Comparison of ENCODE assay signal across 7 cellular contexts in genomic region chr11:19714093-19714386, GRCh38. TPM values are rescaled to one million over a fixed set of nuclear protein-coding genes. Genes with fewer than 3 reads are reported as not detected.
DNase-seq lines count a peak whose midpoint lies in the region; ATAC-seq and TF ChIP-seq lines count a peak whose summit lies in the region.

No MANE protein-coding gene starts in this region.

- H3T11ph ChIP-seq in H9 (ENCODE audit: low read length), result no peak overlapping the region

- peaks cover 69% of the 10 kb centered on the region for H3K27me3 Mint-ChIP-seq in H9 (ENCODE audit: low read depth)
- peaks cover 16% of the 10 kb centered on the region for H3K27me3 Mint-ChIP-seq in activated CD4-positive, alpha-beta memory T cell treated with anti-CD3 and anti-CD28 coated beads for 36 hours
- peaks cover 49 to 51% of the 10 kb centered on the region in 2 donors for H3K27me3 Mint-ChIP-seq in stimulated activated naive B cell treated with anti-CD40 and anti-IgM and Interleukin-4, amounts not matched to agents 10 μg/mL and 1 μg/mL and 100 μg/mL, for 72 hours

- peaks cover 0 to 3% (median 0%) of the 10 kb centered on the region in 3 experiments; a peak in 2 of 7 replicates for H3K36me3 Mint-ChIP-seq in H9 (ENCODE audit: insufficient read depth in 1 of 3, low read depth in 3 of 3)
- no peaks in the 10 kb centered on the region for H3K36me3 Mint-ChIP-seq in activated CD4-positive, alpha-beta memory T cell treated with anti-CD3 and anti-CD28 coated beads for 36 hours
- no peaks in the 10 kb centered on the region for H3K36me3 Mint-ChIP-seq in stimulated activated naive B cell treated with anti-CD40 and anti-IgM and Interleukin-4, amounts not matched to agents 10 μg/mL and 1 μg/mL and 100 μg/mL, for 72 hours

- H3K79me2 ChIP-seq in H9 (ENCODE audit: insufficient read depth, low read length), result no peaks in the 10 kb centered on the region

- H3K27ac ChIP-seq in H9 (ENCODE audit: insufficient read length, low read depth, low read length) (no peak overlapping the region), right atrium auricular region (peak overlapping the region; percentile 95 to 96)

- H4K8ac ChIP-seq in H9 (replicated peaks; ENCODE audit: insufficient read length, low read depth, low read length), result no peak overlapping the region

- no peak overlapping the region for H2BK5ac ChIP-seq in H9 (ENCODE audit: insufficient read length, low read length)

- no peak overlapping the region for H4K91ac ChIP-seq in H9 (ENCODE audit: insufficient read length, low read depth, low read length)

- H3K4me3 Mint-ChIP-seq in H9, result peak overlapping the region; percentile 56 to 87
- peak overlapping the region; percentile 64 for H3K4me3 Mint-ChIP-seq in activated CD4-positive, alpha-beta memory T cell treated with anti-CD3 and anti-CD28 coated beads for 36 hours
- peak overlapping the region; percentile 84 to 85 for H3K4me3 Mint-ChIP-seq in stimulated activated naive B cell treated with anti-CD40 and anti-IgM and Interleukin-4, amounts not matched to agents 10 μg/mL and 1 μg/mL and 100 μg/mL, for 72 hours

- H3K4me1 Mint-ChIP-seq in H9, result peaks cover 24 to 37% of the 10 kb centered on the region in 2 experiments
- H3K4me1 Mint-ChIP-seq in activated CD4-positive, alpha-beta memory T cell treated with anti-CD3 and anti-CD28 coated beads for 36 hours (ENCODE audit: low read depth), result peaks cover 23% of the 10 kb centered on the region
- peaks cover 16 to 36% of the 10 kb centered on the region in 2 donors for H3K4me1 Mint-ChIP-seq in stimulated activated naive B cell treated with anti-CD40 and anti-IgM and Interleukin-4, amounts not matched to agents 10 μg/mL and 1 μg/mL and 100 μg/mL, for 72 hours

- no peak for ATAC-seq in stimulated activated naive B cell treated with anti-CD40 and anti-IgM and Interleukin-4, amounts not matched to agents 10 μg/mL and 1 μg/mL and 100 μg/mL, for 72 hours (replicated peaks)
- ATAC-seq in GM21723 (IDR thresholded peaks at IDR 0.05; ENCODE audit: unreplicated experiment) (no peak), HG02840 (IDR thresholded peaks at IDR 0.05; ENCODE audit: low FRiP score, unreplicated experiment) (no peak)

- no peak overlapping the region for H2BK20ac ChIP-seq in H9 (ENCODE audit: low read depth, low read length, poor library complexity, severe bottlenecking)

- no peak overlapping the region for H2BK12ac ChIP-seq in H9 (ENCODE audit: insufficient read length, low read depth, low read length)

- H3K27me3 ChIP-seq in H9 (ENCODE audit: insufficient read depth, low read length), result peaks cover 28% of the 10 kb centered on the region; the same call in 1 of the 2 replicates
- no peaks in the 10 kb centered on the region for H3K27me3 ChIP-seq in right atrium auricular region

- H2BK120ac ChIP-seq in H9 (ENCODE audit: low read depth, low read length, poor library complexity, severe bottlenecking), result no peak overlapping the region

- peak overlapping the region; percentile 69 to 80 for H3K4me3 ChIP-seq in right atrium auricular region

- no peak overlapping the region; the same call in 1 of the 2 replicates for H3K14ac ChIP-seq in H9 (ENCODE audit: insufficient read depth, low read length)

- no peak overlapping the region for H3K56ac ChIP-seq in H9 (ENCODE audit: insufficient read length, low read depth, low read length)

- peak overlapping the region; percentile 52 for H2AFZ ChIP-seq in H9 (ENCODE audit: low read length)

- peak overlapping the region; percentile 89 for H3K4me2 ChIP-seq in H9 (ENCODE audit: insufficient read depth, insufficient read length, low read length)

- H4K5ac ChIP-seq in H9 (ENCODE audit: insufficient read length, low read depth, low read length), result no peak overlapping the region

- no peaks in the 10 kb centered on the region for H3K36me3 ChIP-seq in right atrium auricular region

- intact Hi-C loops in activated CD4-positive, alpha-beta memory T cell treated with anti-CD3 and anti-CD28 coated beads for 36 hours (cut with micrococcal nuclease), result no loop called here

- no peaks in the 10 kb centered on the region for H3K9me3 ChIP-seq in H9 (ENCODE audit: control insufficient read depth, low read depth, low read length)
- no peaks in the 10 kb centered on the region for H3K9me3 ChIP-seq in right atrium auricular region

- no peaks in the 10 kb centered on the region for H3K79me1 ChIP-seq in H9 (ENCODE audit: insufficient read depth, low read depth, low read length, poor library complexity, severe bottlenecking)

- no peaks in the 10 kb centered on the region for H4K20me1 ChIP-seq in H9 (ENCODE audit: control insufficient read depth, insufficient read depth, insufficient read length)

- H2AK5ac ChIP-seq in H9 (ENCODE audit: insufficient read length, low read length), result no peak overlapping the region

- H3K23me2 ChIP-seq in H9 (ENCODE audit: insufficient read length, low read depth, low read length, poor library complexity, severe bottlenecking), result peaks cover 24% of the 10 kb centered on the region

- H3K9me3 Mint-ChIP-seq in H9, result no peaks in the 10 kb centered on the region; a peak in 1 of 5 replicates
- H3K9me3 Mint-ChIP-seq in activated CD4-positive, alpha-beta memory T cell treated with anti-CD3 and anti-CD28 coated beads for 36 hours, result no peaks in the 10 kb centered on the region
- no peaks in the 10 kb centered on the region for H3K9me3 Mint-ChIP-seq in stimulated activated naive B cell treated with anti-CD40 and anti-IgM and Interleukin-4, amounts not matched to agents 10 μg/mL and 1 μg/mL and 100 μg/mL, for 72 hours

- H3K4ac ChIP-seq in H9 (ENCODE audit: low read depth, low read length), result no peak overlapping the region

- POLR2A ChIA-PET in activated CD4-positive, alpha-beta memory T cell treated with anti-CD3 and anti-CD28 coated beads for 36 hours (lab: Charles Lee), result interaction anchor here (1.2 kb wide), 1 partner anchor 10 kb away, joined by 3 read pairs; no protein-coding TSS in a partner anchor

- no peak overlapping the region for H3K9ac ChIP-seq in H9 (ENCODE audit: extremely low read depth, insufficient read length, low read length)

- H3K4me1 ChIP-seq in H9 (ENCODE audit: insufficient read depth, low read length) (no peaks in the 10 kb centered on the region), right atrium auricular region (peaks cover 0 to 64% of the 10 kb centered on the region in 2 donors)

- no peak overlapping the region for H3K18ac ChIP-seq in H9 (ENCODE audit: insufficient read length, low read depth, low read length)

- WGBS in H9 (ENCODE audit: extremely low coverage, insufficient read length, low lambda C conversion rate), result no CpG with 5 or more reads among the region's 17 CpGs

- H2BK15ac ChIP-seq in H9 (ENCODE audit: low read depth, low read length), result no peak overlapping the region; the same call in 1 of the 2 replicates

- no peak overlapping the region for H3K27ac Mint-ChIP-seq in H9
- no peak overlapping the region for H3K27ac Mint-ChIP-seq in activated CD4-positive, alpha-beta memory T cell treated with anti-CD3 and anti-CD28 coated beads for 36 hours
- no peak overlapping the region for H3K27ac Mint-ChIP-seq in stimulated activated naive B cell treated with anti-CD40 and anti-IgM and Interleukin-4, amounts not matched to agents 10 μg/mL and 1 μg/mL and 100 μg/mL, for 72 hours

- CTCF ChIA-PET in activated CD4-positive, alpha-beta memory T cell treated with anti-CD3 and anti-CD28 coated beads for 36 hours (lab: Charles Lee), result no interaction called here

- no peak for TF ChIP-seq CTCF in H9 (conservative IDR thresholded peaks at IDR 0.05)
- no peak for TF ChIP-seq CTCF in right atrium auricular region (IDR thresholded peaks at IDR 0.05)

- DNase-seq in H9, result no peak
- DNase-seq in activated CD4-positive, alpha-beta memory T cell treated with anti-CD3 and anti-CD28 coated beads for 36 hours, result no peak
- no peak for DNase-seq in right atrium auricular region (ENCODE audit: low spot score)
- no peak for DNase-seq in stimulated activated naive B cell treated with anti-CD40 and anti-IgM and Interleukin-4, amounts not matched to agents 10 μg/mL and 1 μg/mL and 100 μg/mL, for 72 hours
- no peak for DNase-seq in kidney glomerular epithelial cell (lab: John Stamatoyannopoulos, UW)

- H3K23ac ChIP-seq in H9 (ENCODE audit: insufficient read length, low read depth, low read length), result no peak overlapping the region

RNA-seq across cellular contexts. Expression of gene NAV2, which starts 1.4 kb away (rescaled TPM):
- total RNA-seq in H9 (2021), result 41.0 and 46.3 TPM in 2 replicates
- under 1 TPM; 0.75 to 0.86 TPM for total RNA-seq in activated CD4-positive, alpha-beta memory T cell treated with anti-CD3 and anti-CD28 coated beads for 36 hours
- total RNA-seq in right atrium auricular region, result 10 to 100 TPM; 11.4 to 19.2 TPM

Comparison
In these comparisons a context has a peak if more than half of its experiments do, and no peak if none do; other contexts are left out.
1. RNA of gene NAV2, which starts 1.4 kb away (total RNA-seq): 41.0 to 46.3 TPM in H9 and 11.4 to 19.2 TPM in right atrium auricular region; 0.75 to 0.86 TPM in activated CD4-positive, alpha-beta memory T cell treated with anti-CD3 and anti-CD28 coated beads for 36 hours; every median in the first group is over 4 times any median in the second.
2. Peak in every context shown above with its lines, with median percentiles within 50 percentile points of each other: H3K4me3 Mint-ChIP-seq.